ENCODE assay signal across 32 cellular contexts in the genomic region with DNA sequence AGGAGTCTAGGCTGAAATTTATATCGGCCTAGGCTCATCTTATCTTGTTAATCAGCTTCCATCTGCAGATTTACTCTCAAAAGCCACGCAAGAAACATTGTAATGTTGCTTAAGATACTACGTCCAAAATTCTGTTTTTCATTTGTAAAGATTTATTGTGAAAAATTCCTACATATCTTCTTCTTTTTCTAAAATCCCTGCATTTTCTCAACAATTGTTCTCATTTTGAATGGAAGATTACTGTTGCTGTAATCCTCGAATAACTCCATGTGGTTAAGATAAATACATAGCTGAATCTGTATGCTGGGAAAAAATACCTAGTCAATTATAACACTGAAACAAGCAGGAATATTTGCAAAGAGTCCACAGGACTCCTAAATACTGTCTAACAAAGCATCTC. TPM values are rescaled to one million over a fixed set of nuclear protein-coding genes. Genes with fewer than 3 reads are reported as not detected.
"Had no signal": no experiment of that assay in that cellular context is flagged by ENCODE, and none has a peak within 500 bp of the region (broad histone marks: within the 10 kb centered on the region; RNA-seq: fewer than 3 reads in every experiment).

No MANE protein-coding gene starts in this region.

- H3K36me3 ChIP-seq: adrenal gland, SJCRH30 had no signal

- H3K9me3 Mint-ChIP-seq: activated CD4-positive, alpha-beta T cell treated with anti-CD3 and anti-CD28 coated beads, Interleukin-2, amount 10 ng/mL, durations not matched to agents 7 days and 5 days; activated naive CD4-positive, alpha-beta T cell treated with anti-CD3 and anti-CD28 coated beads, Interleukin-2, amount 50 U/mL, for 72 hours; activated T-cell treated with anti-CD3 and anti-CD28 coated beads, Interleukin-2, amount 50 U/mL, for 24 hours; activated T-helper 2 cell treated with anti-CD3 and anti-CD28 coated beads, Interferon-gamma antibody, Interleukin-2, Interleukin-4, amounts not matched to agents 10 μg/mL and 5 μg/mL and 100 μg/mL, durations not matched to agents 14 hours and 24 hours and 36 hours; brain; central memory CD8-positive, alpha-beta T cell; T-helper 1 cell treated with Interleukin-12 subunit alpha and Interleukin-12 subunit beta and Interleukin-4 antibody, amounts not matched to agents 30 μg/mL and 1 μg/mL, for 36 hours; T-helper 2 cell treated with Interferon-gamma antibody and Interleukin-4, amounts not matched to agents 5 μg/mL and 100 μg/mL, for 36 hours; WTC11 had no signal

- H3K36me3 Mint-ChIP-seq: WTC11 had no signal

- ATAC-seq: activated CD4-positive, alpha-beta T cell treated with anti-CD3 and anti-CD28 coated beads for 36 hours; activated CD4-positive, CD25-positive, alpha-beta regulatory T cell treated with anti-CD3 and anti-CD28 coated beads, Interleukin-2, amount 50 U/mL, for 24 hours; activated CD8-positive, alpha-beta T cell treated with anti-CD3 and anti-CD28 coated beads, Interleukin-2, amount 10 ng/mL, durations not matched to agents 7 days and 5 days; activated naive CD4-positive, alpha-beta T cell treated with anti-CD3 and anti-CD28 coated beads, Interleukin-2, amount 50 U/mL, for 72 hours; Panc1 had no signal

- H3K27ac Mint-ChIP-seq: activated CD4-positive, alpha-beta T cell treated with anti-CD3 and anti-CD28 coated beads for 36 hours; activated CD4-positive, alpha-beta T cell treated with anti-CD3 and anti-CD28 coated beads, Interleukin-2, amount 10 ng/mL, durations not matched to agents 7 days and 5 days; activated CD8-positive, alpha-beta T cell treated with anti-CD3 and anti-CD28 coated beads, Interleukin-2, amount 10 ng/mL, durations not matched to agents 7 days and 5 days; activated naive CD4-positive, alpha-beta T cell treated with anti-CD3 and anti-CD28 coated beads, Interleukin-2, amount 50 U/mL, for 72 hours; activated T-cell treated with anti-CD3 and anti-CD28 coated beads, Interleukin-2, amount 50 U/mL, for 24 hours; activated T-helper 2 cell treated with anti-CD3 and anti-CD28 coated beads, Interferon-gamma antibody, Interleukin-2, Interleukin-4, amounts not matched to agents 10 μg/mL and 5 μg/mL and 100 μg/mL, durations not matched to agents 14 hours and 24 hours and 36 hours; T-helper 1 cell treated with Interleukin-12 subunit alpha and Interleukin-12 subunit beta and Interleukin-4 antibody, amounts not matched to agents 30 μg/mL and 1 μg/mL, for 36 hours; T-helper 2 cell treated with Interferon-gamma antibody and Interleukin-4, amounts not matched to agents 5 μg/mL and 100 μg/mL, for 36 hours; WTC11 had no signal

- H3K9ac ChIP-seq: SK-N-SH had no signal

- H3K27ac ChIP-seq: adrenal gland, SJCRH30 had no signal

- H3K4me3 Mint-ChIP-seq: activated CD4-positive, alpha-beta T cell treated with anti-CD3 and anti-CD28 coated beads for 36 hours; activated CD4-positive, alpha-beta T cell treated with anti-CD3 and anti-CD28 coated beads, Interleukin-2, amount 10 ng/mL, durations not matched to agents 7 days and 5 days; activated CD8-positive, alpha-beta T cell treated with anti-CD3 and anti-CD28 coated beads, Interleukin-2, amount 10 ng/mL, durations not matched to agents 7 days and 5 days; activated T-cell treated with anti-CD3 and anti-CD28 coated beads, Interleukin-2, amount 50 U/mL, for 24 hours; brain; central memory CD8-positive, alpha-beta T cell; T-helper 1 cell treated with Interleukin-12 subunit alpha and Interleukin-12 subunit beta and Interleukin-4 antibody, amounts not matched to agents 30 μg/mL and 1 μg/mL, for 36 hours; T-helper 2 cell treated with Interferon-gamma antibody and Interleukin-4, amounts not matched to agents 5 μg/mL and 100 μg/mL, for 36 hours; WTC11 had no signal

- H3K4me1 Mint-ChIP-seq: activated CD4-positive, alpha-beta T cell treated with anti-CD3 and anti-CD28 coated beads for 36 hours; activated CD4-positive, alpha-beta T cell treated with anti-CD3 and anti-CD28 coated beads, Interleukin-2, amount 10 ng/mL, durations not matched to agents 7 days and 5 days; central memory CD8-positive, alpha-beta T cell had no signal

- H3K27me3 ChIP-seq: adrenal gland, SJCRH30 had no signal

- H3K4me3 ChIP-seq: adrenal gland, SJCRH30 had no signal

- H3K27me3 Mint-ChIP-seq: activated CD4-positive, alpha-beta T cell treated with anti-CD3 and anti-CD28 coated beads for 36 hours; activated CD4-positive, alpha-beta T cell treated with anti-CD3 and anti-CD28 coated beads, Interleukin-2, amount 10 ng/mL, durations not matched to agents 7 days and 5 days; activated T-cell treated with anti-CD3 and anti-CD28 coated beads, Interleukin-2, amount 50 U/mL, for 24 hours; brain; central memory CD8-positive, alpha-beta T cell had no signal

- H3K9me2 ChIP-seq: SK-N-SH had no signal

- DNase-seq: activated CD4-positive, alpha-beta T cell treated with anti-CD3 and anti-CD28 coated beads for 36 hours; activated CD4-positive, alpha-beta T cell treated with anti-CD3 and anti-CD28 coated beads, Interleukin-2, amount 10 ng/mL, durations not matched to agents 7 days and 5 days; activated CD4-positive, alpha-beta T cell treated with anti-CD3 and anti-CD28 coated beads, Interleukin-2, amount 50 U/mL, for 48 hours; activated CD8-positive, alpha-beta T cell treated with anti-CD3 and anti-CD28 coated beads, Interleukin-2, amount 10 ng/mL, durations not matched to agents 7 days and 5 days; activated gamma-delta T cell; activated naive CD4-positive, alpha-beta T cell treated with Interleukin-2 at 50 U/mL for 16 hours; activated T-cell treated with anti-CD3 and anti-CD28 coated beads, Interleukin-2, amount 50 U/mL, for 24 hours; adrenal gland; NCI-H1048; NCI-H1436 treated with DMSO at 0.1 percent for 48 hours; NCI-H187 treated with DMSO at 0.1 percent for 48 hours; NCI-H2081; NCI-H2171 treated with DMSO at 0.1 percent for 48 hours; NCI-H2227 treated with DMSO at 0.1 percent for 48 hours; NCI-H446; NCI-H526 treated with DMSO at 0.1 percent for 48 hours; NCI-H774; SHP77; SJCRH30; SK-N-SH had no signal

- H3K4me1 ChIP-seq: SJCRH30 had no signal

- H3K9me3 ChIP-seq: adrenal gland, SJCRH30, SK-N-SH had no signal

- H3K4me2 ChIP-seq: SK-N-SH had no signal

RNA-seq across cellular contexts. Expression of a gene that starts 15.6 kb away (rescaled TPM):
- total RNA-seq: activated CD4-positive, alpha-beta T cell treated with anti-CD3 and anti-CD28 coated beads for 36 hours; activated CD4-positive, alpha-beta T cell treated with anti-CD3 and anti-CD28 coated beads, Interleukin-2, amount 10 ng/mL, durations not matched to agents 7 days and 5 days; activated CD8-positive, alpha-beta T cell treated with anti-CD3 and anti-CD28 coated beads, Interleukin-2, amount 10 ng/mL, durations not matched to agents 7 days and 5 days; activated T-helper 2 cell treated with anti-CD3 and anti-CD28 coated beads, Interferon-gamma antibody, Interleukin-2, Interleukin-4, amounts not matched to agents 10 μg/mL and 5 μg/mL and 100 μg/mL, durations not matched to agents 14 hours and 24 hours and 36 hours; astrocyte; chondrocyte; RPMI7951 had no signal
